Comparison of ENCODE assay signal across 19 cellular contexts in genomic region chr3:16357698-16358097, GRCh38.
A peak's percentile ranks its signal among the peaks of the same experiment; 100 is the strongest.
DNase-seq lines count a peak whose midpoint lies in the region; ATAC-seq and TF ChIP-seq lines count a peak whose summit lies in the region.
"Had no signal": no experiment of that assay in that cellular context is flagged by ENCODE, and none has a peak within 500 bp of the region (broad histone marks: within the 10 kb centered on the region; RNA-seq: fewer than 3 reads in every experiment).

No MANE protein-coding gene starts in this region.

- no peak overlapping the region for H3K4me3 Mint-ChIP-seq in activated naive CD8-positive, alpha-beta T cell
- H3K4me3 Mint-ChIP-seq: activated CD4-positive, alpha-beta memory T cell treated with anti-CD3 and anti-CD28 coated beads, Interleukin-2, amount 10 ng/mL, durations not matched to agents 7 days and 5 days had no signal

- no peaks in the 10 kb centered on the region for H3K9me3 ChIP-seq in gastroesophageal sphincter
- no peaks in the 10 kb centered on the region for H3K9me3 ChIP-seq in PC-3 (ENCODE audit: low read length)
- H3K9me3 ChIP-seq: transverse colon had no signal

- H3K4me2 ChIP-seq in PC-3 (ENCODE audit: low read length) = no peak overlapping the region

- no peak for TF ChIP-seq CTCF in gastroesophageal sphincter (IDR thresholded peaks at IDR 0.05)
- no peak for TF ChIP-seq CTCF in PC-3 (conservative IDR thresholded peaks at IDR 0.05; ENCODE audit: low read depth, low read length)

- H3K36me3 ChIP-seq in gastroesophageal sphincter = peaks cover 0 to 29% of the 10 kb centered on the region in 2 donors
- H3K36me3 ChIP-seq in PC-3 (ENCODE audit: low read depth, low read length) = no peaks in the 10 kb centered on the region
- H3K36me3 ChIP-seq: cardiac muscle cell, transverse colon had no signal

- H3K27me3 Mint-ChIP-seq in activated naive CD8-positive, alpha-beta T cell = no peaks in the 10 kb centered on the region
- H3K27me3 Mint-ChIP-seq: activated CD4-positive, alpha-beta memory T cell treated with anti-CD3 and anti-CD28 coated beads, Interleukin-2, amount 10 ng/mL, durations not matched to agents 7 days and 5 days had no signal

- ATAC-seq in gastroesophageal sphincter (no peak), PC-3 (no peak), GM18517 (IDR thresholded peaks at IDR 0.05; ENCODE audit: unreplicated experiment) (no peak)
- ATAC-seq: foreskin keratinocyte had no signal

- POLR2A ChIA-PET in PC-3 (lab: Charles Lee; ENCODE audit: unreplicated experiment) = no interaction called here

- TF ChIP-seq EP300 in gastroesophageal sphincter (IDR thresholded peaks at IDR 0.05) = no peak

- H3K79me2 ChIP-seq in PC-3 (ENCODE audit: low read length) = no peaks in the 10 kb centered on the region

- BruUV-seq in PC-3 (replicated peaks; lab: Mats Ljungman, UMichigan) = no TSS peak

- H3K9me3 Mint-ChIP-seq in activated naive CD8-positive, alpha-beta T cell (ENCODE audit: low read depth) = no peaks in the 10 kb centered on the region
- H3K9me3 Mint-ChIP-seq: activated CD4-positive, alpha-beta memory T cell treated with anti-CD3 and anti-CD28 coated beads, Interleukin-2, amount 10 ng/mL, durations not matched to agents 7 days and 5 days had no signal

- intact Hi-C loops in PC-3 (cut with micrococcal nuclease) = no loop called here

- H3K4me3 ChIP-seq in gastroesophageal sphincter = no peak overlapping the region
- H3K4me3 ChIP-seq in PC-3 (ENCODE audit: low read length) = no peak overlapping the region
- H3K4me3 ChIP-seq: cardiac muscle cell, GM23248, SK-N-MC, transverse colon had no signal

- no peaks in the 10 kb centered on the region for H3K9me2 ChIP-seq in PC-3 (replicated peaks; ENCODE audit: low read length)

- no peak overlapping the region for H3K9ac ChIP-seq in PC-3 (ENCODE audit: low read length)
- H3K9ac ChIP-seq: GM23248 had no signal

- H3K4me1 Mint-ChIP-seq in activated naive CD8-positive, alpha-beta T cell (ENCODE audit: low read depth) = peaks cover 36% of the 10 kb centered on the region

- peak; percentile 17 for DNase-seq in NCI-H748 (lab: John Stamatoyannopoulos, UW; ENCODE audit: unreplicated experiment)
- no peak for DNase-seq in NCI-H748 treated with DMSO at 0.1 percent for 48 hours (lab: John Stamatoyannopoulos, UW)
- DNase-seq in putamen (ENCODE audit: low spot score) = peak; percentile 25
- no peak for DNase-seq in PC-3
- DNase-seq in NOMO-1 (lab: John Stamatoyannopoulos, UW; ENCODE audit: unreplicated experiment in 2 of 2) = no peak
- DNase-seq: 8988T; activated CD4-positive, alpha-beta memory T cell treated with anti-CD3 and anti-CD28 coated beads, Interleukin-2, amount 10 ng/mL, durations not matched to agents 7 days and 5 days; effector memory CD4-positive, alpha-beta T cell; foreskin keratinocyte; GM23248; NCI-H1092; stimulated activated CD4-positive, alpha-beta T cell treated with anti-CD3 and anti-CD28 coated beads, Interleukin-4, amount 100 ng/mL, for 24 hours; transverse colon had no signal

- no peak overlapping the region for H2AFZ ChIP-seq in PC-3 (ENCODE audit: low read length)
- H2AFZ ChIP-seq: GM23248 had no signal

- H3K27ac ChIP-seq in gastroesophageal sphincter = peak overlapping the region; percentile 19 to 79 (median 61)
- no peak overlapping the region for H3K27ac ChIP-seq in PC-3 (ENCODE audit: low read length)
- H3K27ac ChIP-seq: C4-2B, cardiac muscle cell, foreskin keratinocyte, GM23248, SK-N-MC, transverse colon had no signal

- H3K27me3 ChIP-seq in gastroesophageal sphincter = no peaks in the 10 kb centered on the region
- H3K27me3 ChIP-seq in PC-3 (ENCODE audit: low read length) = no peaks in the 10 kb centered on the region
- H3K27me3 ChIP-seq: cardiac muscle cell, foreskin keratinocyte, transverse colon had no signal

- CTCF ChIA-PET in PC-3 (lab: Charles Lee) = interaction anchor here (0.5 kb wide), 1 partner anchor 94 kb away, joined by 5 read pairs; no protein-coding TSS in a partner anchor

- no peak for TF ChIP-seq POLR2A in gastroesophageal sphincter (IDR thresholded peaks at IDR 0.05)

- no peaks in the 10 kb centered on the region for H4K20me1 ChIP-seq in PC-3 (ENCODE audit: low read length)

- peaks cover 0 to 15% (median 6%) of the 10 kb centered on the region in 3 donors for H3K4me1 ChIP-seq in gastroesophageal sphincter
- no peaks in the 10 kb centered on the region for H3K4me1 ChIP-seq in PC-3 (ENCODE audit: insufficient read depth, low read length)
- H3K4me1 ChIP-seq: foreskin keratinocyte, transverse colon had no signal

- H3F3A ChIP-seq in PC-3 (ENCODE audit: low read length, unreplicated experiment) = no peaks in the 10 kb centered on the region

- H3K36me3 Mint-ChIP-seq in activated naive CD8-positive, alpha-beta T cell = peaks cover 20% of the 10 kb centered on the region

- 0 to 66% methylated on average over 2 to 6 of the region's 6 CpGs for WGBS in gastroesophageal sphincter (ENCODE audit: low coverage in 1 of 2), 2 donors

- H3K27ac Mint-ChIP-seq in activated naive CD8-positive, alpha-beta T cell = peak overlapping the region; percentile 18
- H3K27ac Mint-ChIP-seq: activated CD4-positive, alpha-beta memory T cell treated with anti-CD3 and anti-CD28 coated beads, Interleukin-2, amount 10 ng/mL, durations not matched to agents 7 days and 5 days had no signal

Comparison
In these comparisons a context has a peak if more than half of its experiments do, and no peak if none do; other contexts are left out.
1. DNase-seq: peak in NCI-H748 (single experiment) and putamen (single experiment); none in NCI-H748 treated with DMSO at 0.1 percent for 48 hours (single experiment), PC-3 (single experiment) and NOMO-1 (0 of 2).